9 cellular contexts compared by ENCODE assay signal in the genomic region with DNA sequence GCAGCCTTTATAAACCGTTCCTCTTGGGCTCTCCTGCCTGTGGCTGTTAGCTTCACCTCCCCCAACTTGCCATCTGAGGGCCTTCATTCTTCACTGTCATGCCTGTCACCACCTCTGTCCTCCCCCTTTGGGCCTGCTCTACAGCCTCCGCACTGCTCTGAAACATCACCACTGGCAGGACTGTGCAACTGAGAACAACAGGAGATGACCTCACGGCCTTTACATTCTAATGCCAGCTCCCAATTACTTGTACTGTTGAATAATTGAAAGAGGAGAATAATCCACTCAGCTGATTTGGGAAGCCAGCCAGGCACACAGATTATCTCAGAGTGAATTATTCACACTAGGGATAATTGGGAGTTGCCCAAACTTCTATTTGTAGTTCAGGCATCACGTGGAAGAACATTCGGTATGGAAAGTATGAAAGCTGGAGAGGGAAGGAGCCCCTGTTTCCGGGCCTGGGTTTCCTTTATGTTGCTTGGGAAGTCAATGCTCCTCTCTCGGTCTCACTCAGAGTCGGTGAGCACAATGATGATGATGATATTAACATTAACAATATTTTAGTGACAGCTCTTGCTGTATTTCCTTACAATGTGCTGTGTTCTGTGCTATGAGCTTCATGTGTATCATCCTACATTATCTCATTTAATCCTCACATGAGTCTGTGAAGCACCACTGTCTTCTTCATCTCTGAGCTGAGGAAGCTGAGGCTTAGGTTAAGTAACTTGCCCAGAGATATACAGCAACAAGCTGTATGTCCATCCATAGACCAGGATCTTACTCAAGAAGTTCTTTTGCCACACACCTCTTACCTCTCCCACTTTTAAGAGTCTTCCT.
DNase-seq lines count a peak whose midpoint lies in the region; ATAC-seq and TF ChIP-seq lines count a peak whose summit lies in the region.
"Had no signal": no experiment of that assay in that cellular context is flagged by ENCODE, and none has a peak within 500 bp of the region (broad histone marks: within the 10 kb centered on the region; RNA-seq: fewer than 3 reads in every experiment).

No MANE protein-coding gene starts in this region.

- H3K27ac ChIP-seq in dorsolateral prefrontal cortex (peak overlapping the region; percentile 51 to 94 (median 87)), lung (ENCODE audit: low read depth in 1 of 2, low read length in 1 of 2) (peak overlapping the region; percentile 68 to 84), thoracic aorta (peak overlapping the region; percentile 77 to 79)

- H3K9me3 Mint-ChIP-seq in activated CD8-positive, alpha-beta T cell treated with anti-CD3 and anti-CD28 coated beads, Interleukin-2, amount 10 ng/mL, durations not matched to agents 7 days and 5 days (ENCODE audit: insufficient read depth) = no peaks in the 10 kb centered on the region
- H3K9me3 Mint-ChIP-seq: T-helper 2 cell treated with Interferon-gamma antibody and Interleukin-4, amounts not matched to agents 5 μg/mL and 100 μg/mL, for 36 hours had no signal

- H3K4me1 ChIP-seq in lung (ENCODE audit: control insufficient read depth in 2 of 2, insufficient read depth in 2 of 2, low read length in 2 of 2) (peaks cover 7 to 9% of the 10 kb centered on the region in 2 donors), thoracic aorta (ENCODE audit: control insufficient read depth in 1 of 2, low read depth in 2 of 2) (peaks cover 33 to 60% of the 10 kb centered on the region in 2 donors)

- no peak overlapping the region for H3K27ac Mint-ChIP-seq in activated CD8-positive, alpha-beta T cell treated with anti-CD3 and anti-CD28 coated beads, Interleukin-2, amount 10 ng/mL, durations not matched to agents 7 days and 5 days
- H3K27ac Mint-ChIP-seq: T-helper 2 cell treated with Interferon-gamma antibody and Interleukin-4, amounts not matched to agents 5 μg/mL and 100 μg/mL, for 36 hours had no signal

- H3K4me3 Mint-ChIP-seq in activated CD8-positive, alpha-beta T cell treated with anti-CD3 and anti-CD28 coated beads, Interleukin-2, amount 10 ng/mL, durations not matched to agents 7 days and 5 days = no peak overlapping the region
- H3K4me3 Mint-ChIP-seq: T-helper 2 cell treated with Interferon-gamma antibody and Interleukin-4, amounts not matched to agents 5 μg/mL and 100 μg/mL, for 36 hours had no signal

- intact Hi-C loops in dorsolateral prefrontal cortex (cut with DNase I) = no loop called here

- ATAC-seq in lung (ENCODE audit: insufficient read depth, low FRiP score) (peak; percentile 58), thoracic aorta (ENCODE audit: insufficient number of reproducible peaks, low FRiP score, low read depth) (peak; percentile 62), HG03460 (IDR thresholded peaks at IDR 0.05; ENCODE audit: unreplicated experiment) (no peak)
- ATAC-seq in activated CD8-positive, alpha-beta T cell treated with anti-CD3 and anti-CD28 coated beads, Interleukin-2, amount 10 ng/mL, durations not matched to agents 7 days and 5 days = no peak

- H3K4me3 ChIP-seq in dorsolateral prefrontal cortex (peak overlapping the region in 3 of 59 donors; percentile 1 to 27 (median 11)), lung (no peak overlapping the region), thoracic aorta (no peak overlapping the region)

- H3K4me1 Mint-ChIP-seq in activated CD8-positive, alpha-beta T cell treated with anti-CD3 and anti-CD28 coated beads, Interleukin-2, amount 10 ng/mL, durations not matched to agents 7 days and 5 days (ENCODE audit: low read depth) = peaks cover 34% of the 10 kb centered on the region

- peak in 2 of 56 donors; percentile 5 to 6 for TF ChIP-seq CTCF in dorsolateral prefrontal cortex (IDR thresholded peaks at IDR 0.05 in 54 of 56, conservative IDR thresholded peaks at IDR 0.05 in 2 of 56; ENCODE audit: low read depth in 1 of 56, partially characterized antibody in 56 of 56)
- no peak for TF ChIP-seq CTCF in lung (IDR thresholded peaks at IDR 0.05; ENCODE audit: control extremely low read depth, extremely low read depth)
- TF ChIP-seq CTCF in thoracic aorta (IDR thresholded peaks at IDR 0.05) = no peak

- no peaks in the 10 kb centered on the region for H3K27me3 Mint-ChIP-seq in activated CD8-positive, alpha-beta T cell treated with anti-CD3 and anti-CD28 coated beads, Interleukin-2, amount 10 ng/mL, durations not matched to agents 7 days and 5 days (ENCODE audit: low read depth)

- 47 to 58% methylated on average over 8 of the region's 8 CpGs for WGBS in lung, 2 donors

- H3K27me3 ChIP-seq in dorsolateral prefrontal cortex = no peaks in the 10 kb centered on the region
- H3K27me3 ChIP-seq in lung (ENCODE audit: control insufficient read depth, insufficient read depth) = no peaks in the 10 kb centered on the region
- no peaks in the 10 kb centered on the region for H3K27me3 ChIP-seq in thoracic aorta (replicated peaks; ENCODE audit: insufficient read depth)

- DNase-seq in NCI-H69 (lab: John Stamatoyannopoulos, UW) (peak; percentile 93), dorsolateral prefrontal cortex (peak in 8 of 10 donors; percentile 38 to 74 (median 62)), lung (ENCODE audit: low spot score) (peak; percentile 53), thoracic aorta (ENCODE audit: low spot score) (peak; percentile 53), LoVo (ENCODE audit: low spot score) (no peak), DMS79 treated with DMSO at 0.1 percent for 48 hours (lab: John Stamatoyannopoulos, UW) (no peak)
- DNase-seq in activated CD8-positive, alpha-beta T cell treated with anti-CD3 and anti-CD28 coated beads, Interleukin-2, amount 10 ng/mL, durations not matched to agents 7 days and 5 days = no peak

- CTCF ChIA-PET in activated CD8-positive, alpha-beta T cell treated with anti-CD3 and anti-CD28 coated beads, Interleukin-2, amount 10 ng/mL, durations not matched to agents 7 days and 5 days (lab: Charles Lee) = no interaction called here

- POLR2A ChIA-PET in activated CD8-positive, alpha-beta T cell treated with anti-CD3 and anti-CD28 coated beads, Interleukin-2, amount 10 ng/mL, durations not matched to agents 7 days and 5 days (lab: Charles Lee) = no interaction called here

- peaks cover 3% of the 10 kb centered on the region for H3K36me3 Mint-ChIP-seq in activated CD8-positive, alpha-beta T cell treated with anti-CD3 and anti-CD28 coated beads, Interleukin-2, amount 10 ng/mL, durations not matched to agents 7 days and 5 days (ENCODE audit: low read depth)

- peaks cover 0 to 1% of the 10 kb centered on the region in 2 donors for H3K9me3 ChIP-seq in lung (ENCODE audit: control insufficient read depth in 2 of 2, insufficient read depth in 1 of 2, low read length in 1 of 2)
- H3K9me3 ChIP-seq in thoracic aorta = no peaks in the 10 kb centered on the region

- no peaks in the 10 kb centered on the region for H3K36me3 ChIP-seq in lung (ENCODE audit: control insufficient read depth in 2 of 2, insufficient read depth in 2 of 2, low read length in 2 of 2)
- H3K36me3 ChIP-seq in thoracic aorta = no peaks in the 10 kb centered on the region

Comparison
In these comparisons a context has a peak if more than half of its experiments do, and no peak if none do; other contexts are left out.
1. DNase-seq: peak in NCI-H69 (single experiment), dorsolateral prefrontal cortex (8 of 10), lung (single experiment) and thoracic aorta (single experiment); none in LoVo (single experiment), DMS79 treated with DMSO at 0.1 percent for 48 hours (single experiment) and activated CD8-positive, alpha-beta T cell treated with anti-CD3 and anti-CD28 coated beads, Interleukin-2, amount 10 ng/mL, durations not matched to agents 7 days and 5 days (single experiment).
2. ATAC-seq: peak in lung (single experiment) and thoracic aorta (single experiment); none in HG03460 (single experiment) and activated CD8-positive, alpha-beta T cell treated with anti-CD3 and anti-CD28 coated beads, Interleukin-2, amount 10 ng/mL, durations not matched to agents 7 days and 5 days (single experiment).
3. Peak in every context shown above with its lines, with median percentiles within 50 percentile points of each other: H3K27ac ChIP-seq.